ENCODE assay signal across 23 cellular contexts in genomic region chr13:91809161-91809560, GRCh38.
DNase-seq lines count a peak whose midpoint lies in the region; ATAC-seq, FAIRE-seq and TF ChIP-seq lines count a peak whose summit lies in the region.
"Had no signal": no experiment of that assay in that cellular context is flagged by ENCODE, and none has a peak within 500 bp of the region (broad histone marks: within the 10 kb centered on the region; RNA-seq: fewer than 3 reads in every experiment).

No MANE protein-coding gene starts in this region.

- POLR2A ChIA-PET in HepG2 (lab: Yijun Ruan, JAX), result no interaction called here

- H3K9me3 ChIP-seq in HepG2 (ENCODE audit: low read length), result no peaks in the 10 kb centered on the region
- H3K9me3 ChIP-seq: BE2C, BLaER1 had no signal

- WGBS in HepG2 (ENCODE audit: low lambda C conversion rate), result 0% methylated on average over 2 of the region's 2 CpGs

- no peak for DNase-seq in H54 (ENCODE audit: insufficient read length, low spot score)
- DNase-seq in left kidney (ENCODE audit: low read depth, low spot score), result peak; percentile 12
- DNase-seq in HepG2 (ENCODE audit: low spot score), result no peak
- DNase-seq in activated CD4-positive, alpha-beta T cell treated with anti-CD3 and anti-CD28 coated beads for 48 hours, result no peak
- no peak for DNase-seq in DMS79 (lab: John Stamatoyannopoulos, UW)
- DNase-seq: 8988T; ACHN; BE2C; C1 segment of cervical spinal cord; CD4-positive, alpha-beta memory T cell; CD4-positive, CD25-positive, alpha-beta regulatory T cell; CD8-positive, alpha-beta memory T cell; COR-L47; DMS 273 treated with DMSO at 0.1 percent for 48 hours; DMS153; DMS53; DMS79 treated with DMSO at 0.1 percent for 48 hours; GF-D8 had no signal

- H3K36me3 ChIP-seq in HepG2 (replicated peaks in 1 of 2; ENCODE audit: control insufficient read depth in 1 of 2, insufficient read depth in 2 of 2, low read length in 2 of 2), result no peaks in the 10 kb centered on the region
- H3K36me3 ChIP-seq: BE2C, BLaER1 had no signal

- H3K4me3 ChIP-seq in HepG2 (replicated peaks in 1 of 3; ENCODE audit: insufficient read depth in 1 of 3, low read depth in 2 of 3, low read length in 3 of 3), result no peak overlapping the region
- H3K4me3 ChIP-seq: BLaER1 had no signal

- TF ChIP-seq EP300 in HepG2 (IDR thresholded peaks at IDR 0.05; ENCODE audit: low read depth in 2 of 2, low read length in 2 of 2), result no peak
- no peak for TF ChIP-seq EP300 in HepG2 (CRISPR knock-in tag; IDR thresholded peaks at IDR 0.05; ENCODE audit: borderline replicate concordance)

- no peak overlapping the region for H3K9ac ChIP-seq in HepG2 (ENCODE audit: insufficient read depth, low read depth, low read length)
- H3K9ac ChIP-seq: BLaER1 had no signal

- no peak overlapping the region for H2AFZ ChIP-seq in HepG2 (ENCODE audit: low read length)

- H3K27me3 ChIP-seq in HepG2 (ENCODE audit: control insufficient read depth in 1 of 2, insufficient read depth in 2 of 2, low read length in 2 of 2), result no peaks in the 10 kb centered on the region
- H3K27me3 ChIP-seq: BE2C, BLaER1 had no signal

- ATAC-seq in HepG2, result no peak

- H3K79me2 ChIP-seq in HepG2 (ENCODE audit: insufficient read depth, low read length), result no peaks in the 10 kb centered on the region

- in situ Hi-C loops in HepG2 (cut with HindIII; ENCODE audit: extremely low pct_ligation_motif_present, low pct_unique_long_range_greater_than_20kb), result no loop called here

- TF ChIP-seq POLR2A in H54 (IDR thresholded peaks at IDR 0.05; ENCODE audit: low read depth, low read length), result no peak
- no peak for TF ChIP-seq POLR2A in HepG2 (IDR thresholded peaks at IDR 0.05; ENCODE audit: insufficient read depth in 1 of 2, low read depth in 2 of 2, low read length in 2 of 2)

- peak; percentile 20 for FAIRE-seq in H54 (lab: Jason Lieb, UNC)
- no peak for FAIRE-seq in HepG2 (lab: Jason Lieb, UNC)
- FAIRE-seq: A204.1, G401.6, GM12891, GM19239 had no signal

- CTCF ChIA-PET in HepG2 (lab: Yijun Ruan, JAX; ENCODE audit: low intra/inter-chr PET ratio, low total read pairs), result no interaction called here

- no peak overlapping the region for H3K27ac ChIP-seq in HepG2 (ENCODE audit: extremely low read length, insufficient read depth, low read length)
- H3K27ac ChIP-seq: BLaER1 had no signal

- TF ChIP-seq RAD21 in HepG2 (CRISPR knock-in tag; IDR thresholded peaks at IDR 0.05), result no peak

- intact Hi-C loops in HepG2 (cut with micrococcal nuclease; ENCODE audit: unreplicated experiment), result no loop called here

- BruUV-seq in HepG2 (replicated peaks; lab: Mats Ljungman, UMichigan), result no TSS peak

- H3K4me2 ChIP-seq in HepG2 (ENCODE audit: low read depth, low read length), result no peak overlapping the region
- H3K4me2 ChIP-seq: BLaER1 had no signal

- no peak for TF ChIP-seq CTCF in HepG2 (CRISPR knock-in tag; IDR thresholded peaks at IDR 0.05)

- H4K20me1 ChIP-seq in HepG2 (ENCODE audit: insufficient read depth, low read length), result no peaks in the 10 kb centered on the region
- H4K20me1 ChIP-seq: BLaER1 had no signal

- H3K4me1 ChIP-seq in HepG2 (ENCODE audit: insufficient read depth, low read length), result no peaks in the 10 kb centered on the region
- H3K4me1 ChIP-seq: BLaER1 had no signal

TF ChIP-seq in HepG2, 621 proteins besides CTCF, POLR2A, EP300 and RAD21:
- no peak for TF ChIP-seq PCBP1 (IDR thresholded peaks at IDR 0.05; ENCODE audit: borderline replicate concordance, low read depth, low read length)
- no peak for TF ChIP-seq HMG20B (CRISPR knock-in tag; conservative IDR thresholded peaks at IDR 0.05)
- no peak for TF ChIP-seq KDM4B (CRISPR knock-in tag; IDR thresholded peaks at IDR 0.05)
- no peak for TF ChIP-seq ZKSCAN1 (IDR thresholded peaks at IDR 0.05; ENCODE audit: low read length)
- TF ChIP-seq ZBTB2 (CRISPR knock-in tag; IDR thresholded peaks at IDR 0.05; ENCODE audit: low read depth), result no peak
- TF ChIP-seq CHD4 (IDR thresholded peaks at IDR 0.05; ENCODE audit: borderline replicate concordance, low read length), result no peak
- TF ChIP-seq, protein P1, sequence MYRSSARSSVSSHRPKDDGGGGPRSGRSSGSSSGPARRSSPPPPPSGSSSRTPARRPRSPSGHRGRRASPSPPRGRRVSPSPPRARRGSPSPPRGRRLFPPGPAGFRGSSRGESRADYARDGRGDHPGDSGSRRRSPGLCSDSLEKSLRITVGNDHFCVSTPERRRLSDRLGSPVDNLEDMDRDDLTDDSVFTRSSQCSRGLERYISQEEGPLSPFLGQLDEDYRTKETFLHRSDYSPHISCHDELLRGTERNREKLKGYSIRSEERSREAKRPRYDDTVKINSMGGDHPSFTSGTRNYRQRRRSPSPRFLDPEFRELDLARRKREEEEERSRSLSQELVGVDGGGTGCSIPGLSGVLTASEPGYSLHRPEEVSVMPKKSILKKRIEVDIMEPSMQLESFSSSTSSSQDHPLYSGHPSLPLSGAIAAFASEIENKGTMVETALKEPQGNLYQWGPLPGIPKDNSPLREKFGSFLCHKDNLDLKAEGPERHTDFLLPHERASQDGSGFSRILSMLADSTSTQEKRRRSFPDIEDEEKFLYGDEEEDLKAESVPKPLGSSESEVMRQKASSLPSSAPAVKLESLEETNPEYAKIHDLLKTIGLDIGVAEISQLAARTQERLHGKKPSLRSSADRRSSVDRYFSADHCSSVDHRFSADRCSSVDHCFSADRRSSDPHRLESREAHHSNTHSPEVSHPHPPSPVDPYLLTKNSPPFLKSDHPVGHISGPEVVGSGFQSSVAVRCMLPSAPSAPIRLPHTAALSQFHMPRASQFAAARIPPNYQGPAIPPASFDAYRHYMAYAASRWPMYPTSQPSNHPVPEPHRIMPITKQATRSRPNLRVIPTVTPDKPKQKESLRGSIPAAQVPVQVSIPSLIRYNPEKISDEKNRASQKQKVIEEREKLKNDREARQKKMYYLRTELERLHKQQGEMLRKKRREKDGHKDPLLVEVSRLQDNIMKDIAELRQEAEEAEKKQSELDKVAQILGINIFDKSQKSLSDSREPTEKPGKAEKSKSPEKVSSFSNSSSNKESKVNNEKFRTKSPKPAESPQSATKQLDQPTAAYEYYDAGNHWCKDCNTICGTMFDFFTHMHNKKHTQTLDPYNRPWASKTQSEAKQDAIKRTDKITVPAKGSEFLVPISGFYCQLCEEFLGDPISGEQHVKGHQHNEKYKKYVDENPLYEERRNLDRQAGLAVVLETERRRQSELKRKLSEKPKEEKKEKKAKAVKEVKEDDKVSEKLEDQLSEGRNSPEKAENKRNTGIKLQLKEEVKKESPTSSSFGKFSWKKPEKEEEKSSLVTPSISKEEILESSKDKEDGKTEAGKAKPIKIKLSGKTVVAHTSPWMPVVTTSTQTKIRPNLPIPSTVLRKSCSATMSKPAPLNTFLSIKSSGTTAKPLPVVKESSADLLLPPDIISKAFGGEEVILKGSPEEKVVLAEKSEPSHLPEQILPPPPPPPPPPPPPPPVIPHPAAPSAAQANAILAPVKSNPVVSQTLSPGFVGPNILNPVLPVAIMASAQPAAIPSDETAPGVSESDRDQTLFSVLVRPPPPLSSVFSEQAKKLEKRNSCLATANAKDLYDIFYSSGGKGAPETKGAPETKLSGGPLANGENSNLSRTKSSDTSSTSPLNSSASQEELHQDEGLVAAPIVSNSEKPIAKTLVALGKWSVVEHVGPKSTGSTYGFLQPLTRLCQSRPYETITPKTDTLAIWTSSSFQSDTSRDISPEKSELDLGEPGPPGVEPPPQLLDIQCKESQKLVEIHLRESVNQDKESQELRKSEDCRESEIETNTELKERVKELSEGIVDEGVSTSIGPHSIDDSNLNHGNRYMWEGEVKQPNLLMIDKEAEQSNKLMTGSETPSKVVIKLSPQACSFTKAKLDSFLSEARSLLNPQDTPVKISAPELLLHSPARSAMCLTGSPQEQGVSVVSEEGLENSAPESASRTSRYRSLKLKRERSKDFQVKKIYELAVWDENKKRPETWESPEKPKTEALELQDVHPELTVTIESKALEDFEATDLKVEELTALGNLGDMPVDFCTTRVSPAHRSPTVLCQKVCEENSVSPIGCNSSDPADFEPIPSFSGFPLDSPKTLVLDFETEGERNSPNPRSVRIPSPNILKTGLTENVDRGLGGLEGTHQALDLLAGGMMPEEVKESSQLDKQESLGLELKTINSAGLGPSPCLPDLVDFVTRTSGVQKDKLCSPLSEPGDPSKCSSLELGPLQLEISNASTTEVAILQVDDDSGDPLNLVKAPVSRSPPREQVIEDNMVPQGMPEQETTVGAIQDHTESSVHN (CRISPR knock-in tag; IDR thresholded peaks at IDR 0.05), result no peak
- TF ChIP-seq RCOR2 (CRISPR knock-in tag; IDR thresholded peaks at IDR 0.05), result no peak
- no peak for TF ChIP-seq XRCC5 (optimal IDR thresholded peaks at IDR 0.05; ENCODE audit: low read length)
- no peak for TF ChIP-seq ARHGAP35 (CRISPR knock-in tag; IDR thresholded peaks at IDR 0.05; ENCODE audit: borderline replicate concordance)
- TF ChIP-seq ZNF616 (CRISPR knock-in tag; IDR thresholded peaks at IDR 0.05; ENCODE audit: low read depth), result no peak
- no peak for TF ChIP-seq FUBP1 (CRISPR knock-in tag; IDR thresholded peaks at IDR 0.05; ENCODE audit: borderline replicate concordance)
